Comparison of ENCODE assay signal across 7 cellular contexts in genomic region chr12:67068204-67068731, GRCh38.
DNase-seq lines count a peak whose midpoint lies in the region; ATAC-seq, FAIRE-seq and TF ChIP-seq lines count a peak whose summit lies in the region.

No MANE protein-coding gene starts in this region.

- H3K4me1 Mint-ChIP-seq in chondrocyte (ENCODE audit: low read depth): peaks cover 22% of the 10 kb centered on the region

- TF ChIP-seq CTCF in chondrocyte (IDR thresholded peaks at IDR 0.05) (peak; percentile 63), mucosa of descending colon (IDR thresholded peaks at IDR 0.05) (no peak)

- intact Hi-C loops in mucosa of descending colon (cut with DNase I, micrococcal nuclease): no loop called here
- intact Hi-C loops in aorta (cut with DNase I): no loop called here

- no peaks in the 10 kb centered on the region for H3K4me1 ChIP-seq in mucosa of descending colon (ENCODE audit: low read depth)
- H3K4me1 ChIP-seq in aorta (ENCODE audit: control insufficient read depth in 1 of 2, insufficient read depth in 2 of 2, low read length in 2 of 2): no peaks in the 10 kb centered on the region

- whole genome bisulfite sequencing in aorta, 2 donors: 5 to 6% methylated on average over 20 of the region's 20 CpGs

- no peak overlapping the region for H3K27ac ChIP-seq in aorta (ENCODE audit: low read depth in 1 of 2, low read length in 2 of 2)

- peak; percentile 6 for DNase-seq in GM12891 (ENCODE audit: insufficient read length, low spot score)
- DNase-seq in NOMO-1 treated with dmso at 0.1 percent for 144 hours (lab: John Stamatoyannopoulos, UW; ENCODE audit: unreplicated experiment): peak; percentile 19
- DNase-seq in chondrocyte (ENCODE audit: low spot score): no peak
- peak in 1 of 3 donors; percentile 18 for DNase-seq in mucosa of descending colon
- peak in 1 of 2 donors; percentile 70 for DNase-seq in aorta

- no peaks in the 10 kb centered on the region for H3K27me3 Mint-ChIP-seq in chondrocyte (ENCODE audit: low read depth)

- no peaks in the 10 kb centered on the region for H3K27me3 ChIP-seq in aorta (ENCODE audit: control insufficient read depth in 1 of 2, insufficient read depth in 2 of 2, low read length in 1 of 2)

- no peaks in the 10 kb centered on the region for H3K9me3 ChIP-seq in mucosa of descending colon
- no peaks in the 10 kb centered on the region for H3K9me3 ChIP-seq in aorta (ENCODE audit: control insufficient read depth, low read length)

- H3K27ac Mint-ChIP-seq in chondrocyte (ENCODE audit: unreplicated experiment): peak overlapping the region; percentile 75

- no peaks in the 10 kb centered on the region for H3K36me3 ChIP-seq in mucosa of descending colon (ENCODE audit: low read depth)
- H3K36me3 ChIP-seq in aorta (ENCODE audit: control insufficient read depth in 1 of 2, insufficient read depth in 2 of 2, low read length in 1 of 2): no peaks in the 10 kb centered on the region

- ATAC-seq in mucosa of descending colon (peak; percentile 13), aorta (ENCODE audit: low FRiP score) (peak; percentile 56), HG02840 (IDR thresholded peaks at IDR 0.05; ENCODE audit: low FRiP score, unreplicated experiment) (no peak), HG03442 (IDR thresholded peaks at IDR 0.05; ENCODE audit: unreplicated experiment) (no peak)

- no peaks in the 10 kb centered on the region for H3K36me3 Mint-ChIP-seq in chondrocyte (ENCODE audit: low read depth)

- FAIRE-seq in GM12891 (lab: Jason Lieb, UNC): no peak

- H3K4me3 ChIP-seq in mucosa of descending colon (no peak overlapping the region), aorta (ENCODE audit: low read length in 2 of 2) (peak overlapping the region in 1 of 2 donors; percentile 64)

- TF ChIP-seq POLR2A in GM12891 (IDR thresholded peaks at IDR 0.05; ENCODE audit: low read depth, low read length): no peak

- peak overlapping the region; percentile 83 for H3K4me3 Mint-ChIP-seq in chondrocyte (ENCODE audit: unreplicated experiment)

- H3K9me3 Mint-ChIP-seq in chondrocyte (ENCODE audit: low read depth): no peaks in the 10 kb centered on the region

TF ChIP-seq in GM12891, 5 proteins besides CTCF, POLR2A, EP300 and RAD21:
- TF ChIP-seq POLR2AphosphoS5 (IDR thresholded peaks at IDR 0.05; ENCODE audit: low read depth, low read length) (no peak), POU2F2 (IDR thresholded peaks at IDR 0.05; ENCODE audit: low read depth, low read length) (no peak), PAX5 (IDR thresholded peaks at IDR 0.05; ENCODE audit: insufficient read depth, low read length, severe bottlenecking) (no peak), SPI1 (IDR thresholded peaks at IDR 0.05; ENCODE audit: low read depth, low read length) (no peak), TAF1 (IDR thresholded peaks at IDR 0.05; ENCODE audit: low read depth, low read length) (no peak)

Comparison
In these comparisons a context has a peak if more than half of its experiments do, and no peak if none do; other contexts are left out.
1. ATAC-seq: peak in mucosa of descending colon (single experiment) and aorta (single experiment); none in HG02840 (single experiment) and HG03442 (single experiment).